ENCODE assay signal across 17 cellular contexts in genomic region chr13:52356327-52356726, GRCh38.
A peak's percentile ranks its signal among the peaks of the same experiment; 100 is the strongest.
DNase-seq lines count a peak whose midpoint lies in the region; ATAC-seq, FAIRE-seq and TF ChIP-seq lines count a peak whose summit lies in the region.
"Had no signal": no experiment of that assay in that cellular context is flagged by ENCODE, and none has a peak within 500 bp of the region (broad histone marks: within the 10 kb centered on the region; RNA-seq: fewer than 3 reads in every experiment).

No MANE protein-coding gene starts in this region.

- FAIRE-seq in HTR-8/SVneo (lab: Jason Lieb, UNC), result no peak
- FAIRE-seq: D721Med, H1 had no signal

- TF ChIP-seq CTCF in astrocyte of the cerebellum (IDR thresholded peaks at IDR 0.05; ENCODE audit: low read depth, low read length, missing control alignments), result no peak

- in situ Hi-C loops in astrocyte of the cerebellum (cut with HindIII; ENCODE audit: low sequenced_read_pairs), result no loop called here

- DNase-seq in AG20443 (ENCODE audit: low spot score) (peak; percentile 55), HTR-8/SVneo (ENCODE audit: insufficient read length, low spot score) (peak; percentile 38), astrocyte of the cerebellum (ENCODE audit: low read depth) (peak; percentile 28), hepatic stellate cell (ENCODE audit: low spot score) (peak; percentile 36), NCI-H748 treated with DMSO at 0.1 percent for 48 hours (lab: John Stamatoyannopoulos, UW) (no peak), NCI-H1417 treated with DMSO at 0.1 percent for 48 hours (lab: John Stamatoyannopoulos, UW) (no peak)
- DNase-seq: activated CD4-positive, alpha-beta T cell treated with anti-CD3 and anti-CD28 coated beads, Interleukin-2, amount 50 U/mL, for 48 hours; anterior cingulate cortex; foreskin melanocyte; NCI-H345; sigmoid colon; transverse colon had no signal

- ATAC-seq in HG03432 (IDR thresholded peaks at IDR 0.05; ENCODE audit: unreplicated experiment) (no peak), GM19467 (IDR thresholded peaks at IDR 0.05; ENCODE audit: unreplicated experiment) (no peak)
- ATAC-seq: stimulated activated effector memory CD8-positive, alpha-beta T cell treated with anti-CD3 and anti-CD28 coated beads, Interleukin-12 subunit alpha, Interleukin-12 subunit beta, amount 100 ng/mL, for 72 hours had no signal

- no peak overlapping the region for H3K4me3 ChIP-seq in astrocyte of the cerebellum (ENCODE audit: low read depth, low read length)
- H3K4me3 ChIP-seq: sigmoid colon, transverse colon had no signal

Comparison
In these comparisons a context has a peak if more than half of its experiments do, and no peak if none do; other contexts are left out.
1. DNase-seq: peak in AG20443 (single experiment), HTR-8/SVneo (single experiment), astrocyte of the cerebellum (single experiment) and hepatic stellate cell (single experiment); none in NCI-H748 treated with DMSO at 0.1 percent for 48 hours (single experiment) and NCI-H1417 treated with DMSO at 0.1 percent for 48 hours (single experiment).